Comparison of ENCODE assay signal across 8 cellular contexts in genomic region chr12:95473440-95473946, GRCh38. TPM values are rescaled to one million over a fixed set of nuclear protein-coding genes. Genes with fewer than 3 reads are reported as not detected.
A peak's percentile ranks its signal among the peaks of the same experiment; 100 is the strongest.
DNase-seq lines count a peak whose midpoint lies in the region; ATAC-seq, FAIRE-seq and TF ChIP-seq lines count a peak whose summit lies in the region.

No MANE protein-coding gene starts in this region.

- H3K36me3 Mint-ChIP-seq in central memory CD8-positive, alpha-beta T cell (ENCODE audit: insufficient read depth) = peaks cover 24% of the 10 kb centered on the region

- no peaks in the 10 kb centered on the region for H3K9me3 ChIP-seq in HUES6 (ENCODE audit: control insufficient read depth, insufficient read depth, low read depth, low read length)

- H3K9ac ChIP-seq in HUES6 (ENCODE audit: low read length) = peak overlapping the region; percentile 96

- in situ Hi-C loops in G401 (cut with HindIII; ENCODE audit: low sequenced_read_pairs) = no loop called here
- in situ Hi-C loops in SK-MEL-5 (cut with HindIII; ENCODE audit: low pct_unique_long_range_greater_than_20kb, low sequenced_read_pairs) = no loop called here

- peak overlapping the region; percentile 95 for H3K4me3 Mint-ChIP-seq in central memory CD8-positive, alpha-beta T cell

- H3K27ac ChIP-seq in HUES6 (ENCODE audit: low read depth, low read length) = 0 out of 2 replicates have a peak overlapping the region, but pooled peaks have one; percentile 16

- TF ChIP-seq CTCF in D721Med (IDR thresholded peaks at IDR 0.05; ENCODE audit: insufficient read depth, missing control alignments) = no peak

- H3K4me1 Mint-ChIP-seq in central memory CD8-positive, alpha-beta T cell = peaks cover 45% of the 10 kb centered on the region

- H3K9me3 Mint-ChIP-seq in central memory CD8-positive, alpha-beta T cell = no peaks in the 10 kb centered on the region

- peak overlapping the region; percentile 97 for H3K4me3 ChIP-seq in HUES6 (ENCODE audit: low read depth, low read length)

- peaks cover 25% of the 10 kb centered on the region for H3K36me3 ChIP-seq in HUES6 (ENCODE audit: control insufficient read depth, insufficient read depth, low read length)

- DNase-seq in G401 (ENCODE audit: low spot score) = peak; percentile 73
- DNase-seq in SK-MEL-5 (ENCODE audit: low read depth, low spot score) = peak; percentile 59
- peak in 1 of 2 donors; percentile 20 for DNase-seq in central memory CD8-positive, alpha-beta T cell (ENCODE audit: low spot score in 2 of 2)
- peak; percentile 76 for DNase-seq in kidney glomerular epithelial cell (lab: John Stamatoyannopoulos, UW)
- peak; percentile 15 for DNase-seq in stimulated activated CD4-positive, alpha-beta T cell treated with anti-CD3 and anti-CD28 coated beads, Interleukin-4, amount 100 ng/mL, for 1 hour
- DNase-seq in D721Med (ENCODE audit: insufficient read length, low spot score) = no peak

- peak; percentile 40 for ATAC-seq in GM21526 (IDR thresholded peaks at IDR 0.05; ENCODE audit: low FRiP score, unreplicated experiment)
- peak; percentile 60 for ATAC-seq in central memory CD8-positive, alpha-beta T cell (replicated peaks; ENCODE audit: extremely low read depth, poor library complexity, severe bottlenecking)

- H3K27me3 Mint-ChIP-seq in central memory CD8-positive, alpha-beta T cell = no peaks in the 10 kb centered on the region

- no peak for FAIRE-seq in D721Med (lab: Jason Lieb, UNC)

- H3K27ac Mint-ChIP-seq in central memory CD8-positive, alpha-beta T cell (ENCODE audit: low read depth) = peak overlapping the region; percentile 99

- peaks cover 4% of the 10 kb centered on the region; the same call in 1 of the 2 replicates for H3K4me1 ChIP-seq in HUES6 (ENCODE audit: control insufficient read depth, insufficient read depth, low read length)

- no peaks in the 10 kb centered on the region for H3K27me3 ChIP-seq in HUES6 (ENCODE audit: control insufficient read depth, insufficient read depth, low read length)

RNA-seq across cellular contexts. Expression of gene METAP2, which starts 0.5 kb away (rescaled TPM):
- 62.9 and 91.2 TPM in 2 replicates for total RNA-seq in G401 (2014; rRNA removed; shearing (Covaris generic))
- total RNA-seq in SK-MEL-5 (2014; rRNA removed; shearing (Covaris generic)) = 117 and 121 TPM in 2 replicates
- polyA plus RNA-seq in SK-MEL-5 (2015; cell fraction: cytosol; rRNA removed) = 74.8 and 84.7 TPM in 2 replicates
- 42.8 and 55.0 TPM in 2 replicates for polyA plus RNA-seq in SK-MEL-5 (2015; cell fraction: nucleus; rRNA removed)
